Comparison of ENCODE assay signal across 29 cellular contexts in genomic region chr6:134902074-134902861, GRCh38. TPM values are rescaled to one million over a fixed set of nuclear protein-coding genes. Genes with fewer than 3 reads are reported as not detected.
DNase-seq lines count a peak whose midpoint lies in the region; ATAC-seq and TF ChIP-seq lines count a peak whose summit lies in the region.
"Had no signal": no experiment of that assay in that cellular context is flagged by ENCODE, and none has a peak within 500 bp of the region (broad histone marks: within the 10 kb centered on the region; RNA-seq: fewer than 3 reads in every experiment).

No MANE protein-coding gene starts in this region.

- no peak overlapping the region for H3K9ac ChIP-seq in GM23248
- H3K9ac ChIP-seq: BLaER1 had no signal

- intact Hi-C loops in adrenal gland (cut with DNase I), result no loop called here

- peaks cover 3% of the 10 kb centered on the region for H3K9me3 Mint-ChIP-seq in progenitor cell of endocrine pancreas (ENCODE audit: low read depth)
- H3K9me3 Mint-ChIP-seq: activated T-helper 17 cell treated with anti-CD3 and anti-CD28 coated beads, Interleukin-2, amount 50 U/mL, for 72 hours; immature natural killer cell; nephron had no signal

- peak overlapping the region; percentile 8 for H3K27ac Mint-ChIP-seq in progenitor cell of endocrine pancreas
- H3K27ac Mint-ChIP-seq: activated naive CD8-positive, alpha-beta T cell; activated T-helper 17 cell treated with anti-CD3 and anti-CD28 coated beads, Interleukin-2, amount 50 U/mL, for 72 hours; immature natural killer cell had no signal

- H3K4me3 ChIP-seq in GM23248 (no peak overlapping the region), adrenal gland (no peak overlapping the region), hepatocyte (no peak overlapping the region)
- H3K4me3 ChIP-seq: BLaER1, left ventricle myocardium inferior, mucosa of descending colon, smooth muscle cell, thoracic aorta had no signal

- no peaks in the 10 kb centered on the region for H3K27me3 ChIP-seq in GM23248 (replicated peaks; ENCODE audit: insufficient read depth)
- no peaks in the 10 kb centered on the region for H3K27me3 ChIP-seq in adrenal gland
- H3K27me3 ChIP-seq in hepatocyte, result no peaks in the 10 kb centered on the region
- H3K27me3 ChIP-seq: BLaER1 had no signal

- ATAC-seq in GM18867 (IDR thresholded peaks at IDR 0.05; ENCODE audit: unreplicated experiment), result no peak
- ATAC-seq: activated T-helper 17 cell treated with anti-CD3 and anti-CD28 coated beads, Interleukin-2, amount 50 U/mL, for 72 hours; mucosa of descending colon had no signal

- H3K9me2 ChIP-seq in GM23248 (ENCODE audit: insufficient read depth), result no peaks in the 10 kb centered on the region
- no peaks in the 10 kb centered on the region for H3K9me2 ChIP-seq in hepatocyte (replicated peaks; ENCODE audit: insufficient read depth)

- H3K79me2 ChIP-seq in GM23248 (ENCODE audit: insufficient read depth) (no peaks in the 10 kb centered on the region), hepatocyte (no peaks in the 10 kb centered on the region)

- H3K9me3 ChIP-seq in GM23248 (ENCODE audit: low read depth) (no peaks in the 10 kb centered on the region), adrenal gland (replicated peaks in 1 of 3) (no peaks in the 10 kb centered on the region), hepatocyte (ENCODE audit: low read depth) (no peaks in the 10 kb centered on the region)
- H3K9me3 ChIP-seq: left ventricle myocardium inferior, mucosa of descending colon, thoracic aorta had no signal

- H3K4me3 Mint-ChIP-seq in progenitor cell of endocrine pancreas (ENCODE audit: low read depth), result no peak overlapping the region
- H3K4me3 Mint-ChIP-seq: activated naive CD8-positive, alpha-beta T cell; activated T-helper 17 cell treated with anti-CD3 and anti-CD28 coated beads, Interleukin-2, amount 50 U/mL, for 72 hours; immature natural killer cell; nephron had no signal

- in situ Hi-C loops in GM23248 (cut with MboI), result no loop called here

- no peaks in the 10 kb centered on the region for H4K20me1 ChIP-seq in GM23248 (ENCODE audit: insufficient read depth)
- H4K20me1 ChIP-seq in hepatocyte (ENCODE audit: insufficient read depth, poor library complexity, severe bottlenecking), result no peaks in the 10 kb centered on the region
- H4K20me1 ChIP-seq: BLaER1 had no signal

- TF ChIP-seq CTCF in adrenal gland (IDR thresholded peaks at IDR 0.05), result no peak
- no peak for TF ChIP-seq CTCF in hepatocyte (IDR thresholded peaks at IDR 0.05; ENCODE audit: poor library complexity)
- TF ChIP-seq CTCF in progenitor cell of endocrine pancreas (IDR thresholded peaks at IDR 0.05; ENCODE audit: unreplicated experiment), result no peak

- H3F3A ChIP-seq in GM23248 (ENCODE audit: insufficient read depth), result no peaks in the 10 kb centered on the region

- no peak overlapping the region for H3K4me2 ChIP-seq in GM23248 (ENCODE audit: unreplicated experiment)
- H3K4me2 ChIP-seq in hepatocyte, result no peak overlapping the region
- H3K4me2 ChIP-seq: BLaER1, smooth muscle cell had no signal

- H2AFZ ChIP-seq in GM23248 (no peak overlapping the region), hepatocyte (no peak overlapping the region)

- peaks cover 3% of the 10 kb centered on the region for H3K27me3 Mint-ChIP-seq in progenitor cell of endocrine pancreas
- H3K27me3 Mint-ChIP-seq: activated naive CD8-positive, alpha-beta T cell; activated T-helper 17 cell treated with anti-CD3 and anti-CD28 coated beads, Interleukin-2, amount 50 U/mL, for 72 hours had no signal

- H3K36me3 ChIP-seq in GM23248 (ENCODE audit: low read depth) (no peaks in the 10 kb centered on the region), adrenal gland (replicated peaks in 1 of 2) (no peaks in the 10 kb centered on the region), hepatocyte (replicated peaks; ENCODE audit: insufficient read depth, low read depth) (no peaks in the 10 kb centered on the region)
- H3K36me3 ChIP-seq: BLaER1, left ventricle myocardium inferior, thoracic aorta had no signal

- no peaks in the 10 kb centered on the region for H3K4me1 ChIP-seq in GM23248 (ENCODE audit: insufficient read depth)
- H3K4me1 ChIP-seq in adrenal gland (replicated peaks in 1 of 2), result peaks cover 7 to 19% of the 10 kb centered on the region in 2 donors
- H3K4me1 ChIP-seq in hepatocyte (ENCODE audit: insufficient read depth), result no peaks in the 10 kb centered on the region
- H3K4me1 ChIP-seq: left ventricle myocardium inferior had no signal

- peaks cover 9% of the 10 kb centered on the region for H3K4me1 Mint-ChIP-seq in progenitor cell of endocrine pancreas (ENCODE audit: low read depth)
- H3K4me1 Mint-ChIP-seq: activated T-helper 17 cell treated with anti-CD3 and anti-CD28 coated beads, Interleukin-2, amount 50 U/mL, for 72 hours; immature natural killer cell had no signal

- TF ChIP-seq POLR2A in adrenal gland (IDR thresholded peaks at IDR 0.05), result no peak

- no peak overlapping the region for H3K27ac ChIP-seq in GM23248
- H3K27ac ChIP-seq in adrenal gland, result peak overlapping the region in 3 of 5 donors; percentile 13 to 84 (median 55)
- H3K27ac ChIP-seq in hepatocyte, result peak overlapping the region; percentile 40
- H3K27ac ChIP-seq: BLaER1, epithelial cell of prostate, left ventricle myocardium inferior, VCaP had no signal

- no peaks in the 10 kb centered on the region for H3K36me3 Mint-ChIP-seq in progenitor cell of endocrine pancreas (ENCODE audit: insufficient read depth)
- H3K36me3 Mint-ChIP-seq: activated naive CD8-positive, alpha-beta T cell; immature natural killer cell had no signal

- WGBS in GM23248 (ENCODE audit: low coverage in 1 of 2, low lambda C conversion rate in 2 of 2, missing lambda C conversion rate in 2 of 2), 2 experiments, result 65 to 67% methylated on average over 9 of the region's 9 CpGs
- 47 to 54% (median 51%) methylated on average over 9 of the region's 9 CpGs for WGBS in adrenal gland, 4 donors
- WGBS in hepatocyte (ENCODE audit: low lambda C conversion rate, missing lambda C conversion rate), result 62% methylated on average over 9 of the region's 9 CpGs

- DNase-seq in GM23248 (peak; percentile 18), adrenal gland (peak in 6 of 7 donors; percentile 33 to 56 (median 42)), hepatocyte (ENCODE audit: low spot score) (no peak), progenitor cell of endocrine pancreas (ENCODE audit: low spot score, unreplicated experiment) (no peak), NOMO-1 treated with dmso at 0.1 percent for 144 hours (lab: John Stamatoyannopoulos, UW; ENCODE audit: unreplicated experiment) (no peak), GM19238 (ENCODE audit: insufficient read length, low spot score) (no peak)
- no peak for DNase-seq in activated T-cell treated with anti-CD3 and anti-CD28 coated beads, Interleukin-2, amount 50 U/mL, for 1 hour
- DNase-seq: activated CD4-positive, alpha-beta T cell treated with anti-CD3 and anti-CD28 coated beads, Interleukin-2, amount 50 U/mL, for 4 hours; activated CD8-positive, alpha-beta memory T cell treated with anti-CD3 and anti-CD28 coated beads, Interleukin-2, amount 50 U/mL, for 4 hours; COR-L47; DMS79; foreskin melanocyte; H7; hippocampal formation; immature natural killer cell; Kasumi-1; left ventricle myocardium inferior; mucosa of descending colon; NCI-H524; stimulated activated CD4-positive, alpha-beta T cell treated with anti-CD3 and anti-CD28 coated beads, Interleukin-2, amount 100 ng/mL, for 24 hours had no signal

RNA-seq across cellular contexts. Expression of gene ALDH8A1, which starts 47.6 kb away (rescaled TPM):
- not detected in 2 replicates for total RNA-seq in GM23248 (2014; rRNA removed; shearing (Covaris generic))
- polyA plus RNA-seq in GM23248 (2016; fragmentation: Nextera tagmentation; extraction: Ambion mirVana), result not detected in 2 replicates
- 1 to 10 TPM in 2 of 8 donors, under 1 TPM in 6; 0.24 to 2.1 (median 0.78) TPM for total RNA-seq in adrenal gland
- polyA plus RNA-seq in adrenal gland, result 1 to 10 TPM in 2 of 3 donors, under 1 TPM in 1; 0.68 to 4.5 (median 2.1) TPM
- 9.9 and 11.0 TPM in 2 replicates for total RNA-seq in hepatocyte
- polyA plus RNA-seq in hepatocyte, result 5.3 and 8.0 TPM in 2 replicates
- total RNA-seq in progenitor cell of endocrine pancreas, result 0.40 and 1.5 TPM in 2 replicates

Comparison
In these comparisons a context has a peak if more than half of its experiments do, and no peak if none do; other contexts are left out.
1. DNase-seq: peak in GM23248 (single experiment) and adrenal gland (6 of 7); none in hepatocyte (single experiment), progenitor cell of endocrine pancreas (single experiment), activated T-cell treated with anti-CD3 and anti-CD28 coated beads, Interleukin-2, amount 50 U/mL, for 1 hour (single experiment), NOMO-1 treated with dmso at 0.1 percent for 144 hours (single experiment) and GM19238 (single experiment).